ENCODE assay signal across 8 cellular contexts in genomic region chr5:123511648-123512605, GRCh38. TPM values are rescaled to one million over a fixed set of nuclear protein-coding genes. Genes with fewer than 3 reads are reported as not detected.
DNase-seq lines count a peak whose midpoint lies in the region; ATAC-seq, FAIRE-seq and TF ChIP-seq lines count a peak whose summit lies in the region.

CSNK1G3 (plus strand) TSS chr5:123512177; CDS start chr5:123545664, 33,487 bp downstream.

- no peaks in the 10 kb centered on the region for H3K4me1 ChIP-seq in BE2C

- H3K36me3 ChIP-seq in BE2C: no peaks in the 10 kb centered on the region

- peak within 1 kb of the TSS; percentile 90 for H3K4me3 ChIP-seq in BE2C (ENCODE audit: low read depth, low read length)

- DNase-seq in BE2C: peak; percentile 96
- peak; percentile 73 for DNase-seq in GM19238 (ENCODE audit: insufficient read length, low spot score)
- peak; percentile 87 to 95 for DNase-seq in NCI-H526 (lab: John Stamatoyannopoulos, UW)
- peak; percentile 95 for DNase-seq in activated CD4-positive, alpha-beta T cell treated with anti-CD3 and anti-CD28 coated beads for 48 hours
- peak; percentile 99 for DNase-seq in kidney glomerular epithelial cell (lab: John Stamatoyannopoulos, UW)
- DNase-seq in stimulated activated CD4-positive, alpha-beta T cell treated with anti-CD3 and anti-CD28 coated beads, Interleukin-1b, Interleukin-23, amount 100 ng/mL, for 1 hour (ENCODE audit: low read depth in 2 of 2): peak; percentile 72 to 73

- peak; percentile 93 for FAIRE-seq in colon (lab: Jason Lieb, UNC)

- peak; percentile 95 for ATAC-seq in HG03442 (IDR thresholded peaks at IDR 0.05; ENCODE audit: unreplicated experiment)

- TF ChIP-seq CTCF in BE2C (IDR thresholded peaks at IDR 0.05; ENCODE audit: low read depth, low read length): no peak

- no peaks in the 10 kb centered on the region for H3K9me3 ChIP-seq in BE2C

- no peaks in the 10 kb centered on the region for H3K27me3 ChIP-seq in BE2C

RNA-seq across cellular contexts. Expression of gene CSNK1G3, which starts in this region (rescaled TPM):
- 19.1 TPM for polyA plus RNA-seq in BE2C (2012; ENCODE audit: insufficient read depth, insufficient read length, low read depth)

Comparison
In these comparisons a context has a peak if more than half of its experiments do, and no peak if none do; other contexts are left out.
1. Peak in every context shown above with its lines: DNase-seq, ATAC-seq and H3K4me3 ChIP-seq.